ENCODE assay signal across 1 cellular context in genomic region chr14:105223260-105223659, GRCh38.
TF ChIP-seq lines count a peak whose summit lies in the region.

No MANE protein-coding gene starts in this region.

TF ChIP-seq in GM23338, 12 proteins besides CTCF, POLR2A, EP300 and RAD21:
- TF ChIP-seq CREB1 (CRISPR knock-in tag; IDR thresholded peaks at IDR 0.05; ENCODE audit: low read depth) = no peak
- TF ChIP-seq EZH2 (IDR thresholded peaks at IDR 0.05; ENCODE audit: low read depth, unreplicated experiment) = no peak
- TF ChIP-seq ZNF462 (CRISPR knock-in tag; IDR thresholded peaks at IDR 0.05) = no peak
- TF ChIP-seq NANOG (IDR thresholded peaks at IDR 0.05; ENCODE audit: borderline replicate concordance) = no peak
- no peak for TF ChIP-seq POLR2AphosphoS5 (IDR thresholded peaks at IDR 0.05; ENCODE audit: low read depth)
- no peak for TF ChIP-seq ETS1 (IDR thresholded peaks at IDR 0.05)
- TF ChIP-seq STAT1 (IDR thresholded peaks at IDR 0.05; ENCODE audit: unreplicated experiment) = no peak
- TF ChIP-seq ZNF114 (CRISPR knock-in tag; IDR thresholded peaks at IDR 0.05) = no peak
- no peak for TF ChIP-seq JUNB (IDR thresholded peaks at IDR 0.05; ENCODE audit: unreplicated experiment)
- TF ChIP-seq ZNF331 (CRISPR knock-in tag; IDR thresholded peaks at IDR 0.05; ENCODE audit: low read depth) = no peak
- no peak for TF ChIP-seq REST (IDR thresholded peaks at IDR 0.05; ENCODE audit: unreplicated experiment)
- no peak for TF ChIP-seq EZH2phosphoT487 (IDR thresholded peaks at IDR 0.05; ENCODE audit: unreplicated experiment)
